Comparison of ENCODE assay signal across 9 cellular contexts in the genomic region with DNA sequence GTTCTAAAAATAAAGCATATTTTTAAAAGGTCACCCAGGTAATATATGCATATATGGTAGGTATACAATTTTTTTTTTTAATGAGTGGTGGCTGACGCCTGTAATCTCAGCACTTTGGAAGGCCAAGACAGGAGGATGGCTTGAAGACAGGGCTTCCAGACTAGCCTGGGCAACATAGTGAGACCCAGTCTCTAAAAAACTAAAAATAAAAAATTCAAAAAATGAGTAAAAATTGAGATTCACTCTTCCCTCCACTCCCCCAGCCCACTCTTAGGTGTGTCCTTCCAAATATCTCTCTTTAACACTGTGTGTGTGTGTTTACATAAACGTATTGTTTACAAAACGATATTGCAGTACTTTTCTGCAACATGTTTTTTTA. TPM values are rescaled to one million over a fixed set of nuclear protein-coding genes. Genes with fewer than 3 reads are reported as not detected.
DNase-seq lines count a peak whose midpoint lies in the region; FAIRE-seq and TF ChIP-seq lines count a peak whose summit lies in the region.
"Had no signal": no experiment of that assay in that cellular context is flagged by ENCODE, and none has a peak within 500 bp of the region (broad histone marks: within the 10 kb centered on the region; RNA-seq: fewer than 3 reads in every experiment).

No MANE protein-coding gene starts in this region.

- H3K9me3 ChIP-seq in CD4-positive, alpha-beta memory T cell (ENCODE audit: control insufficient read depth in 1 of 2, low read length in 2 of 2), result no peaks in the 10 kb centered on the region
- H3K9me3 ChIP-seq in PC-9 (ENCODE audit: insufficient read depth, low read depth) (no peaks in the 10 kb centered on the region), endodermal cell (ENCODE audit: control insufficient read depth, low read length) (no peaks in the 10 kb centered on the region), parathyroid adenoma (ENCODE audit: control insufficient read depth, low read length) (no peaks in the 10 kb centered on the region)

- H3F3A ChIP-seq in PC-9 (ENCODE audit: insufficient read depth, low read depth), result peaks cover 49% of the 10 kb centered on the region

- H2AFZ ChIP-seq in PC-9, result no peak overlapping the region
- H2AFZ ChIP-seq in parathyroid adenoma, result peak overlapping the region; percentile 97

- H3K36me3 ChIP-seq in CD4-positive, alpha-beta memory T cell (ENCODE audit: insufficient read depth, low read length), result peaks cover under 1% of the 10 kb centered on the region
- H3K36me3 ChIP-seq in PC-9 (ENCODE audit: low read depth), result peaks cover 5% of the 10 kb centered on the region; the same call in 1 of the 2 replicates
- peaks cover under 1% of the 10 kb centered on the region for H3K36me3 ChIP-seq in endodermal cell (ENCODE audit: control insufficient read depth, insufficient read depth, low read length)
- H3K36me3 ChIP-seq in parathyroid adenoma (ENCODE audit: control insufficient read depth, insufficient read depth, low read length), result no peaks in the 10 kb centered on the region

- no peak for DNase-seq in CD4-positive, alpha-beta memory T cell
- DNase-seq in PC-9 (no peak), endodermal cell (no peak), ecto neural progenitor cell (ENCODE audit: low spot score) (no peak), frontal cortex (ENCODE audit: low spot score in 2 of 2) (no peak), NCI-H524 treated with DMSO at 0.1 percent for 48 hours (lab: John Stamatoyannopoulos, UW) (no peak), posterior cingulate gyrus (no peak)
- DNase-seq: NCI-H1436 treated with DMSO at 0.1 percent for 48 hours had no signal

- peaks cover 8 to 25% of the 10 kb centered on the region in 2 donors for H3K36me3 Mint-ChIP-seq in CD4-positive, alpha-beta memory T cell
- H3K36me3 Mint-ChIP-seq in endodermal cell (ENCODE audit: low read depth), result no peaks in the 10 kb centered on the region

- TF ChIP-seq CTCF in PC-9 (conservative IDR thresholded peaks at IDR 0.05) (no peak), endodermal cell (conservative IDR thresholded peaks at IDR 0.05) (no peak), parathyroid adenoma (IDR thresholded peaks at IDR 0.05) (no peak)

- H3K27ac Mint-ChIP-seq in CD4-positive, alpha-beta memory T cell, result peak overlapping the region; percentile 77 to 97 (median 95)
- H3K27ac Mint-ChIP-seq in endodermal cell, result no peak overlapping the region

- H3K4me3 ChIP-seq in CD4-positive, alpha-beta memory T cell (ENCODE audit: low read length in 2 of 2), result no peak overlapping the region
- H3K4me3 ChIP-seq in PC-9, result peak overlapping the region; percentile 92
- H3K4me3 ChIP-seq in endodermal cell (ENCODE audit: low read length), result peak overlapping the region; percentile 95
- peak overlapping the region; percentile 77 for H3K4me3 ChIP-seq in parathyroid adenoma (ENCODE audit: low read depth, low read length)

- POLR2A ChIA-PET in CD4-positive, alpha-beta memory T cell (lab: Charles Lee; ENCODE audit: partially characterized antibody), result interaction anchor here (0.6 to 4.4 kb wide), 3 partner anchors 10 to 55 kb away, joined by 4 to 26 read pairs (median 12); no protein-coding TSS in a partner anchor
- POLR2A ChIA-PET in PC-9 (lab: Charles Lee; ENCODE audit: unreplicated experiment), result interaction anchor here (0.7 kb wide), 1 partner anchor 863 kb away, joined by 6 read pairs; no protein-coding TSS in a partner anchor

- CTCF ChIA-PET in CD4-positive, alpha-beta memory T cell (lab: Charles Lee; ENCODE audit: partially characterized antibody), result no interaction called here
- CTCF ChIA-PET in PC-9 (lab: Charles Lee), result no interaction called here

- H3K27me3 Mint-ChIP-seq in CD4-positive, alpha-beta memory T cell, result no peaks in the 10 kb centered on the region
- peaks cover 5% of the 10 kb centered on the region for H3K27me3 Mint-ChIP-seq in endodermal cell (ENCODE audit: insufficient read depth)

- no peak for FAIRE-seq in frontal cortex (lab: Jason Lieb, UNC)

- H3K4me1 Mint-ChIP-seq in CD4-positive, alpha-beta memory T cell, result peaks cover 31 to 52% (median 44%) of the 10 kb centered on the region in 4 donors
- peaks cover 38% of the 10 kb centered on the region for H3K4me1 Mint-ChIP-seq in endodermal cell

- intact Hi-C loops in CD4-positive, alpha-beta memory T cell (cut with micrococcal nuclease), result loop anchor here (5.0 kb wide), 1 partner anchor 246 kb away; a partner anchor contains a TSS
- intact Hi-C loops in PC-9 (cut with micrococcal nuclease; ENCODE audit: unreplicated experiment) (loop anchor here (10.0 kb wide), 2 partner anchors 131 to 259 kb away; a partner anchor contains a TSS), posterior cingulate gyrus (cut with DNase I) (no loop called here)

- H3K27ac ChIP-seq in CD4-positive, alpha-beta memory T cell (ENCODE audit: low read depth, low read length), result peak overlapping the region; percentile 82
- H3K27ac ChIP-seq in PC-9 (peak overlapping the region; percentile 98), endodermal cell (ENCODE audit: low read depth, low read length) (no peak overlapping the region), parathyroid adenoma (peak overlapping the region; percentile 82)

- BruUV-seq in PC-9 (replicated peaks; lab: Mats Ljungman, UMichigan), result no TSS peak

- peaks cover 93% of the 10 kb centered on the region for H3K79me2 ChIP-seq in PC-9 (ENCODE audit: low read depth)
- H3K79me2 ChIP-seq in parathyroid adenoma, result peaks cover 45% of the 10 kb centered on the region

- H3K4me1 ChIP-seq in CD4-positive, alpha-beta memory T cell (ENCODE audit: insufficient read depth, low read length), result peaks cover 48% of the 10 kb centered on the region
- H3K4me1 ChIP-seq in PC-9 (replicated peaks; ENCODE audit: insufficient read depth) (peaks cover 58% of the 10 kb centered on the region), endodermal cell (ENCODE audit: control insufficient read depth, insufficient read depth, low read length) (peaks cover 3% of the 10 kb centered on the region), parathyroid adenoma (peaks cover 26% of the 10 kb centered on the region)

- H3K4me2 ChIP-seq in PC-9, result peak overlapping the region; percentile 94
- peak overlapping the region; percentile 82 for H3K4me2 ChIP-seq in parathyroid adenoma (ENCODE audit: low read length)

- H3K9ac ChIP-seq in endodermal cell (ENCODE audit: extremely low read depth, low read length, poor library complexity, severe bottlenecking), result peak overlapping the region; percentile 95
- no peak overlapping the region for H3K9ac ChIP-seq in parathyroid adenoma

- H3K27me3 ChIP-seq in CD4-positive, alpha-beta memory T cell (ENCODE audit: insufficient read depth, low read length), result no peaks in the 10 kb centered on the region
- H3K27me3 ChIP-seq in PC-9 (ENCODE audit: insufficient read depth, low read depth), result no peaks in the 10 kb centered on the region
- H3K27me3 ChIP-seq in endodermal cell (ENCODE audit: control insufficient read depth, insufficient read depth, low read length, poor library complexity, severe bottlenecking), result no peaks in the 10 kb centered on the region
- H3K27me3 ChIP-seq in parathyroid adenoma (ENCODE audit: control insufficient read depth, insufficient read depth, low read length), result no peaks in the 10 kb centered on the region

- peak overlapping the region; percentile 88 to 92 (median 89) for H3K4me3 Mint-ChIP-seq in CD4-positive, alpha-beta memory T cell
- H3K4me3 Mint-ChIP-seq in endodermal cell, result peak overlapping the region; percentile 76

- no peaks in the 10 kb centered on the region for H3K9me2 ChIP-seq in PC-9 (ENCODE audit: insufficient read depth)

- peaks cover 29% of the 10 kb centered on the region for H4K20me1 ChIP-seq in PC-9 (ENCODE audit: insufficient read depth)

- H3K9me3 Mint-ChIP-seq in CD4-positive, alpha-beta memory T cell, result no peaks in the 10 kb centered on the region
- H3K9me3 Mint-ChIP-seq in endodermal cell, result no peaks in the 10 kb centered on the region

- 90 to 98% methylated on average over 2 to 3 of the region's 3 CpGs for WGBS in endodermal cell (ENCODE audit: insufficient coverage in 1 of 2, insufficient read length in 1 of 2), 2 experiments

RNA-seq across cellular contexts. Expression of a gene that starts 0.9 kb away (rescaled TPM):
- 100 to 1,000 TPM; 202 to 211 TPM for total RNA-seq in CD4-positive, alpha-beta memory T cell
- polyA plus RNA-seq in CD4-positive, alpha-beta memory T cell, result 100 to 1,000 TPM; 173 to 342 TPM
- 287 and 318 TPM in 2 replicates for total RNA-seq in PC-9 (2021)
- total RNA-seq in endodermal cell, result 100 to 1,000 TPM; 104 to 134 TPM
- 39.4 TPM for polyA plus RNA-seq in endodermal cell (2013, experiment 1 of 2)
- polyA plus RNA-seq in endodermal cell (2013, experiment 2 of 2), result 35.8 TPM
- 2.0 TPM for total RNA-seq in frontal cortex

Comparison
In these comparisons a context has a peak if more than half of its experiments do, and no peak if none do; other contexts are left out.
1. H3K4me3 ChIP-seq: peak in PC-9 (single experiment), endodermal cell (single experiment) and parathyroid adenoma (single experiment); none in CD4-positive, alpha-beta memory T cell (0 of 2).
2. RNA of a gene that starts 0.9 kb away (total RNA-seq): 287 to 318 TPM in PC-9, 202 to 211 TPM in CD4-positive, alpha-beta memory T cell and 104 to 134 TPM in endodermal cell; 2.0 TPM in frontal cortex (single experiment); every median in the first group is over 10 times any median in the second.